ENCODE assay signal across 2 cellular contexts in genomic region chr1:17120962-17121837, GRCh38.
TF ChIP-seq lines count a peak whose summit lies in the region.

No MANE protein-coding gene starts in this region.

TF ChIP-seq in SK-N-SH treated with all-trans-retinoic acid at 6 μM for 48 hours, 23 proteins besides CTCF, POLR2A, EP300 and RAD21 (continued from another document):
- TF ChIP-seq, protein P1, sequence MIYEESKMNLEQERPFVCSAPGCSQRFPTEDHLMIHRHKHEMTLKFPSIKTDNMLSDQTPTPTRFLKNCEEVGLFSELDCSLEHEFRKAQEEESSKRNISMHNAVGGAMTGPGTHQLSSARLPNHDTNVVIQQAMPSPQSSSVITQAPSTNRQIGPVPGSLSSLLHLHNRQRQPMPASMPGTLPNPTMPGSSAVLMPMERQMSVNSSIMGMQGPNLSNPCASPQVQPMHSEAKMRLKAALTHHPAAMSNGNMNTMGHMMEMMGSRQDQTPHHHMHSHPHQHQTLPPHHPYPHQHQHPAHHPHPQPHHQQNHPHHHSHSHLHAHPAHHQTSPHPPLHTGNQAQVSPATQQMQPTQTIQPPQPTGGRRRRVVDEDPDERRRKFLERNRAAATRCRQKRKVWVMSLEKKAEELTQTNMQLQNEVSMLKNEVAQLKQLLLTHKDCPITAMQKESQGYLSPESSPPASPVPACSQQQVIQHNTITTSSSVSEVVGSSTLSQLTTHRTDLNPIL (CRISPR knock-in tag; IDR thresholded peaks at IDR 0.05; ENCODE audit: low read depth): no peak

TF ChIP-seq in SK-N-SH, 30 proteins besides CTCF, POLR2A, EP300 and RAD21 (continued from another document):
- TF ChIP-seq, protein P2, sequence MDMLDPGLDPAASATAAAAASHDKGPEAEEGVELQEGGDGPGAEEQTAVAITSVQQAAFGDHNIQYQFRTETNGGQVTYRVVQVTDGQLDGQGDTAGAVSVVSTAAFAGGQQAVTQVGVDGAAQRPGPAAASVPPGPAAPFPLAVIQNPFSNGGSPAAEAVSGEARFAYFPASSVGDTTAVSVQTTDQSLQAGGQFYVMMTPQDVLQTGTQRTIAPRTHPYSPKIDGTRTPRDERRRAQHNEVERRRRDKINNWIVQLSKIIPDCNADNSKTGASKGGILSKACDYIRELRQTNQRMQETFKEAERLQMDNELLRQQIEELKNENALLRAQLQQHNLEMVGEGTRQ (IDR thresholded peaks at IDR 0.05; ENCODE audit: borderline replicate concordance, low read depth, low read length): no peak
- TF ChIP-seq JUND (IDR thresholded peaks at IDR 0.05) (no peak), RXRA (IDR thresholded peaks at IDR 0.05; ENCODE audit: borderline replicate concordance, low read depth) (no peak), FOSL2 (IDR thresholded peaks at IDR 0.05; ENCODE audit: borderline replicate concordance, low read depth) (no peak)
